9 cellular contexts compared by ENCODE assay signal in genomic region chr3:101976473-101976872, GRCh38.
DNase-seq lines count a peak whose midpoint lies in the region; ATAC-seq and TF ChIP-seq lines count a peak whose summit lies in the region.
"Had no signal": no experiment of that assay in that cellular context is flagged by ENCODE, and none has a peak within 500 bp of the region (broad histone marks: within the 10 kb centered on the region; RNA-seq: fewer than 3 reads in every experiment).

No MANE protein-coding gene starts in this region.

- H3K36me3 ChIP-seq in right lobe of liver: no peaks in the 10 kb centered on the region
- no peaks in the 10 kb centered on the region for H3K36me3 ChIP-seq in ovary
- no peaks in the 10 kb centered on the region for H3K36me3 ChIP-seq in lower lobe of right lung

- no peaks in the 10 kb centered on the region for H3K9me3 ChIP-seq in right lobe of liver
- no peaks in the 10 kb centered on the region for H3K9me3 ChIP-seq in ovary
- no peaks in the 10 kb centered on the region for H3K9me3 ChIP-seq in lower lobe of right lung

- H3K4me3 ChIP-seq in right lobe of liver (no peak overlapping the region), ovary (no peak overlapping the region), lower lobe of right lung (no peak overlapping the region)

- DNase-seq in DMS 273 (lab: John Stamatoyannopoulos, UW; ENCODE audit: unreplicated experiment): peak; percentile 51
- DNase-seq in DMS 273 treated with DMSO at 0.1 percent for 48 hours (lab: John Stamatoyannopoulos, UW): no peak
- DNase-seq in LHCN-M2 (ENCODE audit: low read depth): peak; percentile 68
- no peak for DNase-seq in right lobe of liver
- no peak for DNase-seq in ovary
- DNase-seq in activated T-cell treated with anti-CD3 and anti-CD28 coated beads, Interleukin-2, amount 50 U/mL, for 1 hour: no peak
- no peak for DNase-seq in lower lobe of right lung

- no peak for TF ChIP-seq CTCF in right lobe of liver (IDR thresholded peaks at IDR 0.05)
- no peak for TF ChIP-seq CTCF in ovary (IDR thresholded peaks at IDR 0.05)
- no peak for TF ChIP-seq CTCF in lower lobe of right lung (IDR thresholded peaks at IDR 0.05)

- no peak overlapping the region for H3K27ac ChIP-seq in right lobe of liver
- H3K27ac ChIP-seq in ovary: no peak overlapping the region
- no peak overlapping the region for H3K27ac ChIP-seq in lower lobe of right lung
- H3K27ac ChIP-seq: 22Rv1 had no signal

- WGBS in right lobe of liver (ENCODE audit: insufficient coverage, low coverage, low lambda C conversion rate, missing lambda C conversion rate): 60% methylated on average over 1 of the region's 1 CpG
- WGBS in ovary, 3 donors: 46 to 70% (median 69%) methylated on average over 1 of the region's 1 CpG

- intact Hi-C loops in right lobe of liver (cut with DNase I): no loop called here
- intact Hi-C loops in ovary (cut with DNase I): no loop called here
- intact Hi-C loops in lower lobe of right lung (cut with DNase I): no loop called here

- peak; percentile 68 for ATAC-seq in HG02610 (IDR thresholded peaks at IDR 0.05; ENCODE audit: unreplicated experiment)
- peak in 3 of 4 donors; percentile 61 to 90 (median 71) for ATAC-seq in right lobe of liver
- no peak for ATAC-seq in lower lobe of right lung

- H3K4me1 ChIP-seq in right lobe of liver (no peaks in the 10 kb centered on the region), ovary (ENCODE audit: insufficient read depth) (no peaks in the 10 kb centered on the region), lower lobe of right lung (no peaks in the 10 kb centered on the region)

- no peak for TF ChIP-seq POLR2A in right lobe of liver (IDR thresholded peaks at IDR 0.05)
- TF ChIP-seq POLR2A in ovary (IDR thresholded peaks at IDR 0.05): no peak

- H3K27me3 ChIP-seq in right lobe of liver: no peaks in the 10 kb centered on the region
- no peaks in the 10 kb centered on the region for H3K27me3 ChIP-seq in ovary
- no peaks in the 10 kb centered on the region for H3K27me3 ChIP-seq in lower lobe of right lung (ENCODE audit: low read depth)

- no peak for TF ChIP-seq EP300 in ovary (IDR thresholded peaks at IDR 0.05)

Comparison
In these comparisons a context has a peak if more than half of its experiments do, and no peak if none do; other contexts are left out.
1. DNase-seq: peak in DMS 273 (single experiment) and LHCN-M2 (single experiment); none in DMS 273 treated with DMSO at 0.1 percent for 48 hours (single experiment), right lobe of liver (0 of 3), ovary (0 of 5), activated T-cell treated with anti-CD3 and anti-CD28 coated beads, Interleukin-2, amount 50 U/mL, for 1 hour (single experiment) and lower lobe of right lung (single experiment).
2. ATAC-seq: peak in HG02610 (single experiment) and right lobe of liver (3 of 4); none in lower lobe of right lung (0 of 2).